ENCODE assay signal across 8 cellular contexts in genomic region chr13:58160980-58161379, GRCh38.
"Had no signal": no experiment of that assay in that cellular context is flagged by ENCODE, and none has a peak within 500 bp of the region (broad histone marks: within the 10 kb centered on the region; RNA-seq: fewer than 3 reads in every experiment).

No MANE protein-coding gene starts in this region.

- H3K27ac ChIP-seq: HL-60 had no signal

- H3K4me3 ChIP-seq: HAP-1, K562 had no signal

- DNase-seq: GOT3, H7, IMR-90, KG1 had no signal

- ATAC-seq: HCT116, K562 had no signal

- H3K36me3 ChIP-seq: HAP-1 had no signal

- H3K4me1 ChIP-seq: HAP-1 had no signal

- H3K9me3 ChIP-seq: HAP-1 had no signal
